In the genomic region with DNA sequence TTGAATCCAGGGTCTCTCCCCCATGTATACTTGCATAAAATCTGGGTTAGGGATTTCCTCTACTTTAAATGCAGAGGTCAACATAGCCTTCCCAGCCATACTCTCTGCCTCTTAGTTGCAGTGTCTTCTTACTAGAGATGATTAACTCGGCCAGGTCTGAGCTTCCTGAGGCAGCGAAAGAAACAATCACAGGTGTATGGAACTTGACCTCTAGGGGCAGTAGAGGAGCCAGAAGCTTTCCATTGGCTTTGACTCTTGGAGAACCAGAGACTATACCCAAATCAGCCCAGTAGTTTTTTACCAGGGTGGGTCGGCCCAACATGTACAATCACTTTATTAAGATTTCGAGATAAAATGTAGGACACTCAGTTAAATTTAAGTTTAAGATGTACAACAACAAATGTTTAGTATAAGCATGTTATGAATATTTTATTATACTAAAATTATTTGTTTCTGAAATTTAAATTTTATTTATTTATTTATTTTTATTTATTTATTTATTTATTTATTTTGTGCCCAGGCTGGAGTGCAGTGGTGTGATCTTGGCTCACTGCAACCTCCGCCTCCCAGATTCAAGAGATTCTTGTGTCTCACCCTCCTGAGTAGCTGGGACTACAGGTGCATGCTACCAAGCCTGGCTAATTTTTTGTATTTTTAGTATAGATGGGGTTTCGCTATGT, we compare ENCODE assay signal across 8 cellular contexts. TPM values are rescaled to one million over a fixed set of nuclear protein-coding genes. Genes with fewer than 3 reads are reported as not detected.
DNase-seq lines count a peak whose midpoint lies in the region; ATAC-seq lines count a peak whose summit lies in the region.

No MANE protein-coding gene starts in this region.

- peak; percentile 85 for ATAC-seq in GM21619 (IDR thresholded peaks at IDR 0.05; ENCODE audit: unreplicated experiment)

- in situ Hi-C loops in G401 (cut with HindIII; ENCODE audit: low sequenced_read_pairs), result no loop called here

- DNase-seq in NCI-H748 (lab: John Stamatoyannopoulos, UW; ENCODE audit: unreplicated experiment), result peak; percentile 37
- no peak for DNase-seq in NCI-H748 treated with DMSO at 0.1 percent for 48 hours (lab: John Stamatoyannopoulos, UW)
- peak; percentile 14 for DNase-seq in NCI-H69 (lab: John Stamatoyannopoulos, UW)
- peak; percentile 63 for DNase-seq in iPS-NIHi11 (ENCODE audit: low spot score)
- DNase-seq in G401 (ENCODE audit: low spot score), result no peak
- no peak for DNase-seq in epidermal melanocyte (ENCODE audit: insufficient read length, low spot score)
- no peak for DNase-seq in T-helper 1 cell

RNA-seq across cellular contexts. Expression of a gene that starts 48.0 kb away (rescaled TPM):
- total RNA-seq in G401 (2014; rRNA removed; shearing (Covaris generic)), result not detected in 2 replicates

Comparison
In these comparisons a context has a peak if more than half of its experiments do, and no peak if none do; other contexts are left out.
1. DNase-seq: peak in NCI-H748 (single experiment), NCI-H69 (single experiment) and iPS-NIHi11 (single experiment); none in NCI-H748 treated with DMSO at 0.1 percent for 48 hours (single experiment), G401 (single experiment), epidermal melanocyte (single experiment) and T-helper 1 cell (0 of 5).